ENCODE assay signal across 17 cellular contexts in the genomic region with DNA sequence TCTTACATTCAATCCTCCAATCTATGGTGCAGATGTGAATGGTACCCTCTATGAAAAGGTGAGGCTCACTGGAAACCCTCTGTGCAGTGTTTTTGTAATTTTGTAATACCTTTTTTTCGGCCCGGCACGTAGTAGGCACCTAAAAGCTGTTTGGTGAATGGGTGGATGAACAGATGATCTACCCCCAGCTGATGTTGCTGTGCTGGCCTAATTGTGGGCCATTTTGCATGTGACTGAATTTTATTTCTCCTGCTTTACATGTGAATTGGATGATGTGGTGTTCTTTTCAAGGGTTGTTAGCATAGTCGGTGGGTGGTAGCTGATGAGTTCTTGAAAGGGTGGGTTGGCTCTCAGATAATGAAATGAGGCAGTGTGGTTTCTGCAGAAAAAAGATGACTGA.
"Had no signal": no experiment of that assay in that cellular context is flagged by ENCODE, and none has a peak within 500 bp of the region (broad histone marks: within the 10 kb centered on the region; RNA-seq: fewer than 3 reads in every experiment).

No MANE protein-coding gene starts in this region.

- H3K9me3 ChIP-seq: adrenal gland, colonic mucosa, esophagus muscularis mucosa, left lung, sigmoid colon, spleen, thoracic aorta, upper lobe of right lung had no signal

- H3K27ac Mint-ChIP-seq: T-cell had no signal

- DNase-seq: activated CD4-positive, CD25-positive, alpha-beta regulatory T cell treated with anti-CD3 and anti-CD28 coated beads, Interleukin-2, amount 50 U/mL, for 72 hours; activated effector memory CD4-positive, alpha-beta T cell treated with Interleukin-2 at 50 U/mL for 16 hours; activated naive CD4-positive, alpha-beta T cell treated with anti-CD3 and anti-CD28 coated beads, Interleukin-2, amount 50 U/mL, for 16 hours; adrenal gland; colonic mucosa; islet precursor cell; left lung; mammary epithelial cell; sigmoid colon; spleen; T-cell; T1000; upper lobe of right lung had no signal

- H3K4me3 ChIP-seq: adrenal gland, colonic mucosa, esophagus muscularis mucosa, hepatocyte, left lung, sigmoid colon, spleen, thoracic aorta, upper lobe of right lung had no signal

- H3K4me1 Mint-ChIP-seq: neural crest cell had no signal

- H3K4me3 Mint-ChIP-seq: neural crest cell, T-cell had no signal

- H3K27me3 ChIP-seq: adrenal gland, colonic mucosa, esophagus muscularis mucosa, hepatocyte, left lung, sigmoid colon, spleen, upper lobe of right lung had no signal

- H3K27me3 Mint-ChIP-seq: T-cell had no signal

- H3K27ac ChIP-seq: adrenal gland, colonic mucosa, esophagus muscularis mucosa, hepatocyte, left lung, sigmoid colon, spleen, thoracic aorta, upper lobe of right lung had no signal

- H3K9me3 Mint-ChIP-seq: neural crest cell, T-cell had no signal

- H3K4me1 ChIP-seq: adrenal gland, colonic mucosa, esophagus muscularis mucosa, left lung, sigmoid colon, upper lobe of right lung had no signal

- ATAC-seq: left lung, T-cell, upper lobe of right lung had no signal
